7 cellular contexts compared by ENCODE assay signal in the genomic region with DNA sequence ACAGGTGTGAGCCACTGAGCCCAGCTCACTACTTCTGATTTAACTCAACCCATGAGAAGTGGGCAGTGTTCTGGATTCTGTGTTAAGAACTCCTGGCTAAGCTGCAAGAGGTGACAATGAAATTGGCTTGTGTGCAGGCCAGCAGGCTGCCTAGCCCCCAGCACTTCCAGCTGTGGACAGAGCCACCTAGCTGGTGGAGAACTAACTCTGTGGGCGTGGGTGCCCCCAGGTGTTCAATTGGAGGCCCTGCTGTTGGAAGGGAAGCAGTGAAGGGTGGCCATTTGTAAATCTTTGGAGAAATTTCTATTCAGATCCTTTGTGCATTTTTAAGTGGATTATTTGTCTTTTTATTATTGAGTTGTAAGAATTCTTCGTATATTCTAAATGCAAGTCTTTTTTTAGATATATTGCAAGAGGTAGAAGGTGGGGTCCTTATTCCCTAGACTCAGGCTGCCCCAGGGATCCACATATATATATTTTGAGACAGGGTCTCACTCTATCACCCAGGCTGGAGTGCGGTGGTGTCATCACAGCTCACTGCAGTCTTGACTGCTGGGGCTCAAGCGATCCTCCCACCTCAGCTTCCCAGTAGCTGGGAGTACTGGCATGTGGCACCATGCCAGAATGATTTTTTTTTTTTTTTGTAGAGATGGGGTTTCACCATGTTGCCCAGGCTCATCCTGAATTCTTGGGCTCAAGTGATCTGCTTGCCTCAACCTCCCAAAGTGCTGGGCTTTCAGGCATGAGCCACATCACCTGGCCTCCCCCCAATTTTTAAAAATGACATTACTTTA. TPM values are rescaled to one million over a fixed set of nuclear protein-coding genes. Genes with fewer than 3 reads are reported as not detected.
DNase-seq lines count a peak whose midpoint lies in the region; FAIRE-seq and TF ChIP-seq lines count a peak whose summit lies in the region.

No MANE protein-coding gene starts in this region.

- H3K79me2 ChIP-seq in Karpas-422 (ENCODE audit: low read length) = no peaks in the 10 kb centered on the region
- H3K79me2 ChIP-seq in SK-N-SH (ENCODE audit: insufficient read depth) = no peaks in the 10 kb centered on the region
- H3K79me2 ChIP-seq in trophoblast cell (ENCODE audit: control insufficient read depth, insufficient read depth, low read length, poor library complexity) = no peaks in the 10 kb centered on the region

- H3K27ac ChIP-seq in Karpas-422 (ENCODE audit: low read length) (no peak overlapping the region), SK-N-SH (ENCODE audit: low read depth in 2 of 2, low read length in 1 of 2) (no peak overlapping the region), trophoblast cell (ENCODE audit: low read depth, low read length) (no peak overlapping the region)

- H2BK12ac ChIP-seq in trophoblast cell (ENCODE audit: low read length) = no peak overlapping the region

- POLR2A ChIA-PET in SK-N-SH (lab: Yijun Ruan, JAX) = interaction anchor here (0.8 to 1.3 kb wide), 4 partner anchors 31 to 38 kb away, joined by 3 to 8 read pairs (median 4); partner anchors contain the start of genes PPCDC and RPP25

- CTCF ChIA-PET in SK-N-SH (lab: Yijun Ruan, JAX) = interaction anchor here (0.6 to 4.2 kb wide), 17 partner anchors 10 to 362 kb away, joined by 3 to 36 read pairs (median 5); partner anchors contain the start of genes FAM219B and RPP25

- no peak overlapping the region for H2BK5ac ChIP-seq in trophoblast cell (ENCODE audit: low read depth, low read length, poor library complexity)

- no peak overlapping the region for H3K4me3 ChIP-seq in GM06990 (replicated peaks; ENCODE audit: low read depth, low read length)
- H3K4me3 ChIP-seq in Karpas-422 (ENCODE audit: low read length) = no peak overlapping the region
- H3K4me3 ChIP-seq in SK-N-SH (ENCODE audit: low read depth in 2 of 2, low read length in 1 of 2) = no peak overlapping the region; a peak in 1 of 4 replicates
- H3K4me3 ChIP-seq in trophoblast cell (ENCODE audit: low read depth, low read length) = no peak overlapping the region

- no peak overlapping the region for H2BK120ac ChIP-seq in trophoblast cell (ENCODE audit: insufficient read depth, low read length, poor library complexity)

- H4K8ac ChIP-seq in trophoblast cell (ENCODE audit: low read depth, low read length) = no peak overlapping the region

- TF ChIP-seq POLR2A in H54 (IDR thresholded peaks at IDR 0.05; ENCODE audit: low read depth, low read length) = no peak

- H4K91ac ChIP-seq in trophoblast cell (ENCODE audit: low read depth, low read length) = no peak overlapping the region

- peaks cover 6% of the 10 kb centered on the region for H3F3A ChIP-seq in SK-N-SH (replicated peaks; ENCODE audit: insufficient read depth)

- peak; percentile 72 for TF ChIP-seq CTCF in GM06990 (IDR thresholded peaks at IDR 0.05; ENCODE audit: insufficient read depth, low read length, poor library complexity, severe bottlenecking)
- peak; percentile 55 for TF ChIP-seq CTCF in SK-N-SH (IDR thresholded peaks at IDR 0.05)

- TF ChIP-seq RAD21 in SK-N-SH (IDR thresholded peaks at IDR 0.05; ENCODE audit: low read length) = peak; percentile 89

- H3K9me2 ChIP-seq in Karpas-422 (replicated peaks; ENCODE audit: insufficient read depth, low read length) (no peaks in the 10 kb centered on the region), SK-N-SH (no peaks in the 10 kb centered on the region)

- 37% methylated on average over 4 of the region's 4 CpGs for WGBS in SK-N-SH (ENCODE audit: low lambda C conversion rate)
- WGBS in trophoblast cell (ENCODE audit: extremely low coverage, insufficient coverage, insufficient read length) = no CpG with 5 or more reads among the region's 4 CpGs

- FAIRE-seq in H54 (lab: Jason Lieb, UNC) = no peak

- H3K36me3 ChIP-seq in GM06990 (ENCODE audit: control insufficient read depth, insufficient read depth, low read length) = no peaks in the 10 kb centered on the region
- H3K36me3 ChIP-seq in Karpas-422 (ENCODE audit: insufficient read depth, low read length) = no peaks in the 10 kb centered on the region
- no peaks in the 10 kb centered on the region for H3K36me3 ChIP-seq in SK-N-SH (replicated peaks in 1 of 2; ENCODE audit: control insufficient read depth in 1 of 2, insufficient read depth in 2 of 2, low read length in 1 of 2)
- H3K36me3 ChIP-seq in trophoblast cell (ENCODE audit: control insufficient read depth in 1 of 2, insufficient read depth in 2 of 2, low read length in 2 of 2) = no peaks in the 10 kb centered on the region

- H3K4ac ChIP-seq in trophoblast cell (ENCODE audit: low read depth, low read length) = no peak overlapping the region

- no peaks in the 10 kb centered on the region for H3K27me3 ChIP-seq in GM06990 (replicated peaks; ENCODE audit: control insufficient read depth, insufficient read depth, low read length)
- no peaks in the 10 kb centered on the region for H3K27me3 ChIP-seq in Karpas-422 (ENCODE audit: low read length)
- no peaks in the 10 kb centered on the region for H3K27me3 ChIP-seq in SK-N-SH (ENCODE audit: insufficient read depth)
- H3K27me3 ChIP-seq in trophoblast cell (ENCODE audit: insufficient read depth, low read length) = no peaks in the 10 kb centered on the region

- H3K9ac ChIP-seq in Karpas-422 (ENCODE audit: low read length) (no peak overlapping the region), SK-N-SH (no peak overlapping the region), trophoblast cell (ENCODE audit: low read length) (no peak overlapping the region)

- H3K14ac ChIP-seq in trophoblast cell (ENCODE audit: low read length) = no peak overlapping the region

- no peak overlapping the region for H3K18ac ChIP-seq in trophoblast cell (ENCODE audit: low read length)

- H4K12ac ChIP-seq in trophoblast cell (ENCODE audit: low read depth, low read length) = no peak overlapping the region

- no peak overlapping the region for H3K23ac ChIP-seq in trophoblast cell (ENCODE audit: low read length)

- no peak overlapping the region for H2AFZ ChIP-seq in Karpas-422 (ENCODE audit: low read length)
- no peak overlapping the region for H2AFZ ChIP-seq in SK-N-SH (ENCODE audit: low read depth)
- H2AFZ ChIP-seq in trophoblast cell (ENCODE audit: insufficient read depth, low read length, poor library complexity) = no peak overlapping the region

- H4K20me1 ChIP-seq in Karpas-422 (ENCODE audit: insufficient read depth, low read depth, low read length) (no peaks in the 10 kb centered on the region), SK-N-SH (ENCODE audit: insufficient read depth) (no peaks in the 10 kb centered on the region)

- H3K4me1 ChIP-seq in Karpas-422 (ENCODE audit: low read length) (peaks cover 29% of the 10 kb centered on the region), SK-N-SH (ENCODE audit: control insufficient read depth in 1 of 2, insufficient read depth in 2 of 2, low read depth in 1 of 2, low read length in 1 of 2) (no peaks in the 10 kb centered on the region), trophoblast cell (ENCODE audit: control insufficient read depth in 1 of 2, insufficient read depth in 2 of 2, low read length in 2 of 2) (no peaks in the 10 kb centered on the region)

- no peaks in the 10 kb centered on the region for H3K79me1 ChIP-seq in trophoblast cell (ENCODE audit: low read length)

- DNase-seq in GM06990 (ENCODE audit: extremely low read depth, insufficient read length) (no peak), Karpas-422 (peak; percentile 87), SK-N-SH (peak; percentile 72), dermis microvascular lymphatic vessel endothelial cell (ENCODE audit: low read depth in 2 of 2) (peak; percentile 69 to 82), trophoblast cell (peak; percentile 11 to 42), H54 (ENCODE audit: insufficient read length, low spot score) (no peak)
- no peak for DNase-seq in activated CD4-positive, CD25-positive, alpha-beta regulatory T cell treated with anti-CD3 and anti-CD28 coated beads, Interleukin-2, amount 50 U/mL, for 72 hours

- no peak for TF ChIP-seq EP300 in SK-N-SH (IDR thresholded peaks at IDR 0.05; ENCODE audit: borderline replicate concordance in 1 of 2, low read depth in 1 of 2, low read length in 1 of 2)

- H3K9me3 ChIP-seq in Karpas-422 (ENCODE audit: low read length) = no peaks in the 10 kb centered on the region
- H3K9me3 ChIP-seq in SK-N-SH = no peaks in the 10 kb centered on the region
- H3K9me3 ChIP-seq in trophoblast cell (ENCODE audit: insufficient read depth, low read depth, low read length) = peaks cover 2% of the 10 kb centered on the region

- H3K4me2 ChIP-seq in Karpas-422 (ENCODE audit: low read depth, low read length, poor library complexity, severe bottlenecking) (no peak overlapping the region), SK-N-SH (no peak overlapping the region), trophoblast cell (ENCODE audit: low read length) (no peak overlapping the region)

- H2AK5ac ChIP-seq in trophoblast cell (ENCODE audit: low read length) = no peak overlapping the region

TF ChIP-seq in SK-N-SH, 30 proteins besides CTCF, POLR2A, EP300 and RAD21 (continues in another document):
- TF ChIP-seq SMC3 (IDR thresholded peaks at IDR 0.05; ENCODE audit: low read depth, low read length) (peak; percentile 69), SIN3A (IDR thresholded peaks at IDR 0.05; ENCODE audit: borderline replicate concordance, low read depth, low read length) (no peak)

RNA-seq across cellular contexts. Expression of gene SCAMP5, which starts 7.2 kb away (rescaled TPM):
- total RNA-seq in Karpas-422 (2014; rRNA removed; shearing (Covaris generic); ENCODE audit: low replicate concordance) = 46.6 and 54.0 TPM in 2 replicates
- 27.9 and 32.7 TPM in 2 replicates for polyA plus RNA-seq in SK-N-SH (2012; rRNA removed)
- polyA plus RNA-seq in SK-N-SH (2012; cell fraction: cytosol; rRNA removed) = 17.4 and 22.3 TPM in 2 replicates
- polyA plus RNA-seq in SK-N-SH (2012; cell fraction: nucleus; rRNA removed) = 40.8 and 49.0 TPM in 2 replicates
- total RNA-seq in dermis microvascular lymphatic vessel endothelial cell = 13.1 and 18.1 TPM in 2 replicates
- polyA plus RNA-seq in trophoblast cell (2013) = 3.7 and 4.3 TPM in 2 replicates

RNA-seq across cellular contexts. Expression of gene RPP25, which starts 31.6 kb away (rescaled TPM):
- total RNA-seq in Karpas-422 (2014; rRNA removed; shearing (Covaris generic); ENCODE audit: low replicate concordance) = 4.1 and 8.1 TPM in 2 replicates
- polyA plus RNA-seq in SK-N-SH (2012; rRNA removed) = 1.7 TPM in 2 replicates
- polyA plus RNA-seq in SK-N-SH (2012; cell fraction: cytosol; rRNA removed) = 1.3 and 2.2 TPM in 2 replicates
- 0.82 and 0.92 TPM in 2 replicates for polyA plus RNA-seq in SK-N-SH (2012; cell fraction: nucleus; rRNA removed)
- total RNA-seq in dermis microvascular lymphatic vessel endothelial cell = 20.0 and 45.1 TPM in 2 replicates
- polyA plus RNA-seq in trophoblast cell (2013) = 0.19 and 0.22 TPM in 2 replicates

RNA-seq across cellular contexts. Expression of gene PPCDC, which starts 35.2 kb away (rescaled TPM):
- 19.3 and 30.6 TPM in 2 replicates for total RNA-seq in Karpas-422 (2014; rRNA removed; shearing (Covaris generic); ENCODE audit: low replicate concordance)
- 19.8 and 20.7 TPM in 2 replicates for polyA plus RNA-seq in SK-N-SH (2012; rRNA removed)
- polyA plus RNA-seq in SK-N-SH (2012; cell fraction: cytosol; rRNA removed) = 8.5 and 11.6 TPM in 2 replicates
- polyA plus RNA-seq in SK-N-SH (2012; cell fraction: nucleus; rRNA removed) = 20.1 and 21.1 TPM in 2 replicates
- total RNA-seq in dermis microvascular lymphatic vessel endothelial cell = 9.6 and 11.6 TPM in 2 replicates
- 5.5 and 5.9 TPM in 2 replicates for polyA plus RNA-seq in trophoblast cell (2013)

RNA-seq across cellular contexts. Expression of gene COX5A, which starts 50.3 kb away (rescaled TPM):
- total RNA-seq in Karpas-422 (2014; rRNA removed; shearing (Covaris generic); ENCODE audit: low replicate concordance) = 135 and 229 TPM in 2 replicates
- polyA plus RNA-seq in SK-N-SH (2012; rRNA removed) = 112 and 158 TPM in 2 replicates
- polyA plus RNA-seq in SK-N-SH (2012; cell fraction: cytosol; rRNA removed) = 226 and 272 TPM in 2 replicates
- 69.9 and 72.9 TPM in 2 replicates for polyA plus RNA-seq in SK-N-SH (2012; cell fraction: nucleus; rRNA removed)
- 57.8 and 82.1 TPM in 2 replicates for total RNA-seq in dermis microvascular lymphatic vessel endothelial cell
- polyA plus RNA-seq in trophoblast cell (2013) = 295 and 305 TPM in 2 replicates

Comparison
In these comparisons a context has a peak if more than half of its experiments do, and no peak if none do; other contexts are left out.
1. DNase-seq: peak in Karpas-422 (single experiment), SK-N-SH (single experiment), dermis microvascular lymphatic vessel endothelial cell (2 of 2) and trophoblast cell (2 of 2); none in GM06990 (single experiment), H54 (single experiment) and activated CD4-positive, CD25-positive, alpha-beta regulatory T cell treated with anti-CD3 and anti-CD28 coated beads, Interleukin-2, amount 50 U/mL, for 72 hours (single experiment).